In genomic region chr3:33746412-33747116, GRCh38 we compare ENCODE assay signal across 17 cellular contexts. TPM values are rescaled to one million over a fixed set of nuclear protein-coding genes. Genes with fewer than 3 reads are reported as not detected.
DNase-seq lines count a peak whose midpoint lies in the region; ATAC-seq, FAIRE-seq and TF ChIP-seq lines count a peak whose summit lies in the region.
"Had no signal": no experiment of that assay in that cellular context is flagged by ENCODE, and none has a peak within 500 bp of the region (broad histone marks: within the 10 kb centered on the region; RNA-seq: fewer than 3 reads in every experiment).

No MANE protein-coding gene starts in this region.

- BruUV-seq in GM12878 (replicated peaks; lab: Mats Ljungman, UMichigan): no TSS peak

- RAD21 ChIA-PET in GM12878 (lab: Charles Lee; ENCODE audit: unreplicated experiment): interaction anchor here (1.3 kb wide), 1 partner anchor 52 kb away, joined by 3 read pairs; the partner anchor contains the start of gene PDCD6IP

- CTCF ChIA-PET in GM12878 (lab: Yijun Ruan, JAX): interaction anchor here (1.0 to 1.1 kb wide), 3 partner anchors 13 to 110 kb away, joined by 3 to 4 read pairs (median 3); partner anchors contain the start of gene PDCD6IP

- H3K27me3 ChIP-seq in GM12878 (replicated peaks in 1 of 2; ENCODE audit: control insufficient read depth in 2 of 2, insufficient read depth in 2 of 2, low read length in 1 of 2): no peaks in the 10 kb centered on the region
- H3K27me3 ChIP-seq: ascending aorta had no signal

- peak; percentile 43 for ATAC-seq in GM21423 (IDR thresholded peaks at IDR 0.05; ENCODE audit: unreplicated experiment)
- ATAC-seq in HG03565 (IDR thresholded peaks at IDR 0.05; ENCODE audit: unreplicated experiment): peak; percentile 47
- peak; percentile 78 for ATAC-seq in GM12878
- ATAC-seq in HG03159 (IDR thresholded peaks at IDR 0.05; ENCODE audit: unreplicated experiment): no peak
- ATAC-seq: naive thymus-derived CD8-positive, alpha-beta T cell; stimulated activated naive B cell treated with anti-CD40 and anti-IgM and Interleukin-4, amounts not matched to agents 10 μg/mL and 1 μg/mL and 100 μg/mL, for 72 hours had no signal

- intact Hi-C loops in GM12878 (cut with micrococcal nuclease; ENCODE audit: unreplicated experiment): no loop called here

- TF ChIP-seq CTCF in GM12878 (IDR thresholded peaks at IDR 0.05 in 2 of 3, conservative IDR thresholded peaks at IDR 0.05 in 1 of 3; ENCODE audit: control insufficient read depth in 2 of 3, extremely low read depth in 1 of 3, insufficient read depth in 1 of 3, low read depth in 3 of 3, low read length in 3 of 3): no peak

- DNase-seq in GM18507 (ENCODE audit: extremely low spot score, insufficient read length, low read depth): no peak
- DNase-seq in GM12878 (ENCODE audit: low read depth, low spot score): no peak
- no peak for DNase-seq in GM12892 (ENCODE audit: insufficient read length)
- DNase-seq in DMS53 treated with DMSO at 0.1 percent for 48 hours (lab: John Stamatoyannopoulos, UW; ENCODE audit: unreplicated experiment): no peak
- DNase-seq in HPDE6-E6E7 (ENCODE audit: extremely low spot score): no peak
- DNase-seq: activated CD4-positive, alpha-beta T cell treated with anti-CD3 and anti-CD28 coated beads, Interleukin-2, amount 50 U/mL, for 48 hours; activated effector memory CD4-positive, alpha-beta T cell treated with anti-CD3 and anti-CD28 coated beads, Interleukin-2, amount 50 U/mL, for 16 hours; AML-193; DMS153; esophagus squamous epithelium; hypothalamus; naive thymus-derived CD8-positive, alpha-beta T cell; stimulated activated naive B cell treated with anti-CD40 and anti-IgM and Interleukin-4, amounts not matched to agents 10 μg/mL and 1 μg/mL and 100 μg/mL, for 72 hours had no signal

- no peaks in the 10 kb centered on the region for H3K9me3 ChIP-seq in GM12878 (replicated peaks; ENCODE audit: control insufficient read depth, insufficient read depth, low read length)
- H3K9me3 ChIP-seq: ascending aorta, esophagus squamous epithelium had no signal

- no peak for TF ChIP-seq EP300 in GM12878 (IDR thresholded peaks at IDR 0.05; ENCODE audit: borderline replicate concordance in 1 of 2, control insufficient read depth in 1 of 2, low read depth in 2 of 2, low read length in 2 of 2)

- H3K4me3 ChIP-seq in GM12878: no peak overlapping the region
- H3K4me3 ChIP-seq: ascending aorta, esophagus squamous epithelium had no signal

- no peaks in the 10 kb centered on the region for H3K36me3 ChIP-seq in GM12878 (ENCODE audit: control insufficient read depth in 2 of 2, insufficient read depth in 2 of 2, low read length in 1 of 2)
- H3K36me3 ChIP-seq: ascending aorta, esophagus squamous epithelium had no signal

- SMC1A ChIA-PET in GM12878 (lab: Charles Lee; ENCODE audit: uncharacterized antibody, unreplicated experiment): interaction anchor here (0.6 to 1.4 kb wide), 2 partner anchors 10 to 81 kb away, joined by 3 to 4 read pairs; no protein-coding TSS in a partner anchor

- 56% methylated on average over 7 of the region's 7 CpGs for WGBS in GM12878 (ENCODE audit: insufficient coverage, insufficient replicate concordance, low lambda C conversion rate, missing lambda C conversion rate)

- in situ Hi-C loops in GM12878 (cut with MboI): no loop called here

- H3K4me1 ChIP-seq in GM12878 (ENCODE audit: control insufficient read depth, insufficient read depth, low read length): no peaks in the 10 kb centered on the region
- H3K4me1 ChIP-seq: esophagus squamous epithelium had no signal

- H3K4me2 ChIP-seq in GM12878 (ENCODE audit: control insufficient read depth, insufficient read depth): peak overlapping the region; percentile 26; the same call in 1 of the 2 replicates

- no peak overlapping the region for H3K9ac ChIP-seq in GM12878 (ENCODE audit: control insufficient read depth, insufficient read depth, low read length)

- no peaks in the 10 kb centered on the region for H4K20me1 ChIP-seq in GM12878 (ENCODE audit: control insufficient read depth, insufficient read depth)

- TF ChIP-seq POLR2A in GM12878 (IDR thresholded peaks at IDR 0.05; ENCODE audit: low read depth, low read length) (no peak), GM12892 (IDR thresholded peaks at IDR 0.05; ENCODE audit: low read depth, low read length) (no peak)

- H3K27ac ChIP-seq in GM12878 (ENCODE audit: control insufficient read depth, insufficient read depth): no peak overlapping the region; the same call in 1 of the 2 replicates
- H3K27ac ChIP-seq: ascending aorta, esophagus squamous epithelium had no signal

- H3K79me2 ChIP-seq in GM12878 (ENCODE audit: control insufficient read depth, insufficient read depth, low read length): no peaks in the 10 kb centered on the region

- peak overlapping the region; percentile 9; the same call in 1 of the 2 replicates for H2AFZ ChIP-seq in GM12878 (ENCODE audit: control insufficient read depth, low read depth, low read length)

- peak; percentile 66 for FAIRE-seq in GM18507 (lab: Jason Lieb, UNC)
- FAIRE-seq in GM12878 (lab: Jason Lieb, UNC): peak; percentile 57
- no peak for FAIRE-seq in GM12892 (lab: Jason Lieb, UNC)

- POLR2A ChIA-PET in GM12878 (lab: Charles Lee): no interaction called here

- no peak for TF ChIP-seq RAD21 in GM12878 (IDR thresholded peaks at IDR 0.05; ENCODE audit: insufficient read depth, low read depth, low read length)

TF ChIP-seq in GM12878, 131 proteins besides CTCF, POLR2A, EP300 and RAD21 (continues in another document):
- TF ChIP-seq POLR2AphosphoS2 (IDR thresholded peaks at IDR 0.05; ENCODE audit: low read depth, low read length) (no peak), SUPT20H (IDR thresholded peaks at IDR 0.05; ENCODE audit: borderline replicate concordance, control insufficient read depth, low read depth, low read length) (no peak), SPI1 (IDR thresholded peaks at IDR 0.05; ENCODE audit: borderline replicate concordance, insufficient read depth, low read depth, low read length) (peak; percentile 35; the same call in 1 of the 2 replicates), NFYA (IDR thresholded peaks at IDR 0.05; ENCODE audit: borderline replicate concordance, low read depth, low read length) (no peak)

RNA-seq across cellular contexts. Expression of gene CLASP2, which starts 28.5 kb away (rescaled TPM):
- total RNA-seq in GM12878 (2013; cell fraction: nucleolus; rRNA removed): 192 and 229 TPM in 2 replicates
- 31.8 and 35.0 TPM in 2 replicates for total RNA-seq in GM12878 (2014; rRNA removed)
- 27.7 and 28.4 TPM in 2 replicates for total RNA-seq in GM12878 (2014; rRNA removed; fragmentation: Illumina TruSeq; extraction: Trizol)
- 31.7 and 37.6 TPM in 2 replicates for total RNA-seq in GM12878 (2021)
- polyA plus RNA-seq in GM12878 (2011; ENCODE audit: low read depth): 8.2 TPM
- 38.3 and 41.6 TPM in 2 replicates for polyA plus RNA-seq in GM12878 (2011; rRNA removed)
- 15.1 and 15.5 TPM in 2 replicates for polyA plus RNA-seq in GM12878 (2011; cell fraction: cytosol; rRNA removed)
- 32.9 and 38.6 TPM in 2 replicates for polyA plus RNA-seq in GM12878 (2011; cell fraction: nucleus; rRNA removed)
- 10.0 and 12.1 TPM in 2 replicates for polyA plus RNA-seq in GM12878 (2012)
- polyA plus RNA-seq in GM12878 (2014; fragmentation: Illumina TruSeq; extraction: Trizol): 25.9 and 26.6 TPM in 2 replicates
- 1 to 10 TPM; 4.0 to 5.3 TPM for polyA plus RNA-seq in GM12878 (2014; fragmentation: Nextera tagmentation; extraction: Ambion mirVana)
- 16.0 and 18.9 TPM in 2 replicates for polyA plus RNA-seq in GM12878 (2014; rRNA removed)
- 10 to 100 TPM; 24.0 to 29.4 TPM for polyA plus RNA-seq in GM12878 (2016; fragmentation: Nextera tagmentation; extraction: Ambion mirVana)
- 69.6 and 72.9 TPM in 2 replicates for polyA minus RNA-seq in GM12878 (2011; rRNA and poly(A)+ RNA removed)
- 17.4 and 21.9 TPM in 2 replicates for polyA minus RNA-seq in GM12878 (2011; cell fraction: cytosol; rRNA and poly(A)+ RNA removed)
- polyA minus RNA-seq in GM12878 (2011; cell fraction: nucleus; rRNA and poly(A)+ RNA removed): 67.5 and 130 TPM in 2 replicates
- 13.6 TPM for polyA plus RNA-seq in GM12892 (2012; ENCODE audit: missing spikeins)

RNA-seq across cellular contexts. Expression of gene PDCD6IP, which starts 51.9 kb away (rescaled TPM):
- total RNA-seq in GM12878 (2013; cell fraction: nucleolus; rRNA removed): 481 and 495 TPM in 2 replicates
- total RNA-seq in GM12878 (2014; rRNA removed) (58.9 and 65.9 TPM in 2 replicates), GM12878 (2014; rRNA removed; fragmentation: Illumina TruSeq; extraction: Trizol) (86.7 and 87.1 TPM in 2 replicates), GM12878 (2021) (155 and 156 TPM in 2 replicates)
- 42.3 TPM for polyA plus RNA-seq in GM12878 (2011; ENCODE audit: low read depth)
- polyA plus RNA-seq in GM12878 (2011; rRNA removed) (169 and 267 TPM in 2 replicates), GM12878 (2014; fragmentation: Illumina TruSeq; extraction: Trizol) (75.3 and 105 TPM in 2 replicates), GM12878 (2014; fragmentation: Nextera tagmentation; extraction: Ambion mirVana) (10 to 100 TPM; 16.0 to 20.0 TPM), GM12878 (2014; rRNA removed) (58.8 and 61.1 TPM in 2 replicates), GM12878 (2016; fragmentation: Nextera tagmentation; extraction: Ambion mirVana) (100 to 1,000 TPM; 130 to 134 TPM)
- polyA plus RNA-seq in GM12878 (2011; cell fraction: cytosol; rRNA removed): 62.6 and 115 TPM in 2 replicates
- 237 and 363 TPM in 2 replicates for polyA plus RNA-seq in GM12878 (2011; cell fraction: nucleus; rRNA removed)
- polyA plus RNA-seq in GM12878 (2012): 70.0 and 88.4 TPM in 2 replicates
- 99.0 and 102 TPM in 2 replicates for polyA minus RNA-seq in GM12878 (2011; rRNA and poly(A)+ RNA removed)
- 75.7 and 96.6 TPM in 2 replicates for polyA minus RNA-seq in GM12878 (2011; cell fraction: cytosol; rRNA and poly(A)+ RNA removed)
- polyA minus RNA-seq in GM12878 (2011; cell fraction: nucleus; rRNA and poly(A)+ RNA removed): 161 and 256 TPM in 2 replicates
- polyA plus RNA-seq in GM12892 (2012; ENCODE audit: missing spikeins): 85.1 TPM
